Comparison of ENCODE assay signal across 10 cellular contexts in genomic region chrX:17082831-17083230, GRCh38.
DNase-seq lines count a peak whose midpoint lies in the region; ATAC-seq and TF ChIP-seq lines count a peak whose summit lies in the region.
"Had no signal": no experiment of that assay in that cellular context is flagged by ENCODE, and none has a peak within 500 bp of the region (broad histone marks: within the 10 kb centered on the region; RNA-seq: fewer than 3 reads in every experiment).

No MANE protein-coding gene starts in this region.

- H3K4me1 ChIP-seq in gastroesophageal sphincter: peaks cover 0 to 21% (median 0%) of the 10 kb centered on the region in 3 donors

- H3K27me3 Mint-ChIP-seq in stimulated activated naive B cell treated with anti-CD40 and anti-IgM and Interleukin-4, amounts not matched to agents 10 μg/mL and 1 μg/mL and 100 μg/mL, for 72 hours: peaks cover 0 to 6% of the 10 kb centered on the region in 2 donors

- no peak overlapping the region for H3K27ac ChIP-seq in gastroesophageal sphincter

- no peaks in the 10 kb centered on the region for H3K27me3 ChIP-seq in gastroesophageal sphincter

- no peak overlapping the region for H3K27ac Mint-ChIP-seq in stimulated activated naive B cell treated with anti-CD40 and anti-IgM and Interleukin-4, amounts not matched to agents 10 μg/mL and 1 μg/mL and 100 μg/mL, for 72 hours

- no peak overlapping the region for H3K4me3 Mint-ChIP-seq in stimulated activated naive B cell treated with anti-CD40 and anti-IgM and Interleukin-4, amounts not matched to agents 10 μg/mL and 1 μg/mL and 100 μg/mL, for 72 hours

- H3K36me3 ChIP-seq in gastroesophageal sphincter: no peaks in the 10 kb centered on the region

- TF ChIP-seq POLR2A in gastroesophageal sphincter (IDR thresholded peaks at IDR 0.05): no peak

- H3K9me3 Mint-ChIP-seq in stimulated activated naive B cell treated with anti-CD40 and anti-IgM and Interleukin-4, amounts not matched to agents 10 μg/mL and 1 μg/mL and 100 μg/mL, for 72 hours: no peaks in the 10 kb centered on the region

- DNase-seq in DMS153 (lab: John Stamatoyannopoulos, UW): peak; percentile 1
- no peak for DNase-seq in DMS153 treated with DMSO at 0.1 percent for 48 hours (lab: John Stamatoyannopoulos, UW; ENCODE audit: unreplicated experiment)
- peak; percentile 13 for DNase-seq in NCI-H460 (ENCODE audit: extremely low read depth, low read depth)
- peak; percentile 3 to 19 for DNase-seq in cerebellar nuclear complex (lab: John Stamatoyannopoulos, UW)
- DNase-seq in putamen (ENCODE audit: low spot score): peak; percentile 24
- no peak for DNase-seq in stimulated activated naive B cell treated with anti-CD40 and anti-IgM and Interleukin-4, amounts not matched to agents 10 μg/mL and 1 μg/mL and 100 μg/mL, for 72 hours
- no peak for DNase-seq in activated CD8-positive, alpha-beta memory T cell treated with anti-CD3 and anti-CD28 coated beads, Interleukin-2, amount 50 U/mL, for 4 hours

- ATAC-seq in stimulated activated naive B cell treated with anti-CD40 and anti-IgM and Interleukin-4, amounts not matched to agents 10 μg/mL and 1 μg/mL and 100 μg/mL, for 72 hours (replicated peaks): no peak
- no peak for ATAC-seq in gastroesophageal sphincter
- ATAC-seq: activated CD4-positive, CD25-positive, alpha-beta regulatory T cell treated with anti-CD3 and anti-CD28 coated beads, Interleukin-2, amount 50 U/mL, for 24 hours had no signal

- WGBS in gastroesophageal sphincter (ENCODE audit: low coverage in 1 of 2), 2 donors: 20 to 45% methylated on average over 2 to 3 of the region's 7 CpGs

- H3K4me3 ChIP-seq in gastroesophageal sphincter: no peak overlapping the region
- H3K4me3 ChIP-seq: lung had no signal

- H3K4me1 Mint-ChIP-seq in stimulated activated naive B cell treated with anti-CD40 and anti-IgM and Interleukin-4, amounts not matched to agents 10 μg/mL and 1 μg/mL and 100 μg/mL, for 72 hours: peaks cover 0 to under 1% of the 10 kb centered on the region in 2 donors

- no peak for TF ChIP-seq CTCF in gastroesophageal sphincter (IDR thresholded peaks at IDR 0.05)

- no peaks in the 10 kb centered on the region for H3K9me3 ChIP-seq in gastroesophageal sphincter

- H3K36me3 Mint-ChIP-seq in stimulated activated naive B cell treated with anti-CD40 and anti-IgM and Interleukin-4, amounts not matched to agents 10 μg/mL and 1 μg/mL and 100 μg/mL, for 72 hours: peaks cover 0 to 2% of the 10 kb centered on the region in 2 donors

- no peak for TF ChIP-seq EP300 in gastroesophageal sphincter (IDR thresholded peaks at IDR 0.05)

Comparison
In these comparisons a context has a peak if more than half of its experiments do, and no peak if none do; other contexts are left out.
1. DNase-seq: peak in DMS153 (single experiment), NCI-H460 (single experiment), cerebellar nuclear complex (2 of 2) and putamen (single experiment); none in DMS153 treated with DMSO at 0.1 percent for 48 hours (single experiment), stimulated activated naive B cell treated with anti-CD40 and anti-IgM and Interleukin-4, amounts not matched to agents 10 μg/mL and 1 μg/mL and 100 μg/mL, for 72 hours (single experiment) and activated CD8-positive, alpha-beta memory T cell treated with anti-CD3 and anti-CD28 coated beads, Interleukin-2, amount 50 U/mL, for 4 hours (single experiment).